Comparison of ENCODE assay signal across 1 cellular context in the genomic region with DNA sequence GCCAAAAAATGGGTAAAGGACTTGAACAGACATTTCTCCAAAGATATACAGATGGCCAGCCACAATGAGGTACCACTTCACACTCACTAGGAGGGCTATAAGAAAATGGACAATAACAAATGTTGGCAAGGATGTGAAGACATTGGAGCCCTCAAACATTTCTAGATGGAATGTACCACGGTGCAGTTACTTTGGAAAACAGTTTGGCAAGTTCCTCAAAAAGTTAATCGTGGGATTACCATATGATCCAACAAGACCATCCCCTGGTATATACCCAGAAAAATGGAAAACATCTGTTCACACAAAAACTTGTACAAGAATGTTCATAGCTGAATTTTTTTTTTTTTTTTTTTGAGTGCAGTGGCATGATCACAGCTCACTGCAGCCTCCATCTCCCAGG.
TF ChIP-seq lines count a peak whose summit lies in the region.

No MANE protein-coding gene starts in this region.

TF ChIP-seq in HCT116, 20 proteins besides CTCF, POLR2A, EP300 and RAD21 (continued from another document):
- TF ChIP-seq, protein P1, sequence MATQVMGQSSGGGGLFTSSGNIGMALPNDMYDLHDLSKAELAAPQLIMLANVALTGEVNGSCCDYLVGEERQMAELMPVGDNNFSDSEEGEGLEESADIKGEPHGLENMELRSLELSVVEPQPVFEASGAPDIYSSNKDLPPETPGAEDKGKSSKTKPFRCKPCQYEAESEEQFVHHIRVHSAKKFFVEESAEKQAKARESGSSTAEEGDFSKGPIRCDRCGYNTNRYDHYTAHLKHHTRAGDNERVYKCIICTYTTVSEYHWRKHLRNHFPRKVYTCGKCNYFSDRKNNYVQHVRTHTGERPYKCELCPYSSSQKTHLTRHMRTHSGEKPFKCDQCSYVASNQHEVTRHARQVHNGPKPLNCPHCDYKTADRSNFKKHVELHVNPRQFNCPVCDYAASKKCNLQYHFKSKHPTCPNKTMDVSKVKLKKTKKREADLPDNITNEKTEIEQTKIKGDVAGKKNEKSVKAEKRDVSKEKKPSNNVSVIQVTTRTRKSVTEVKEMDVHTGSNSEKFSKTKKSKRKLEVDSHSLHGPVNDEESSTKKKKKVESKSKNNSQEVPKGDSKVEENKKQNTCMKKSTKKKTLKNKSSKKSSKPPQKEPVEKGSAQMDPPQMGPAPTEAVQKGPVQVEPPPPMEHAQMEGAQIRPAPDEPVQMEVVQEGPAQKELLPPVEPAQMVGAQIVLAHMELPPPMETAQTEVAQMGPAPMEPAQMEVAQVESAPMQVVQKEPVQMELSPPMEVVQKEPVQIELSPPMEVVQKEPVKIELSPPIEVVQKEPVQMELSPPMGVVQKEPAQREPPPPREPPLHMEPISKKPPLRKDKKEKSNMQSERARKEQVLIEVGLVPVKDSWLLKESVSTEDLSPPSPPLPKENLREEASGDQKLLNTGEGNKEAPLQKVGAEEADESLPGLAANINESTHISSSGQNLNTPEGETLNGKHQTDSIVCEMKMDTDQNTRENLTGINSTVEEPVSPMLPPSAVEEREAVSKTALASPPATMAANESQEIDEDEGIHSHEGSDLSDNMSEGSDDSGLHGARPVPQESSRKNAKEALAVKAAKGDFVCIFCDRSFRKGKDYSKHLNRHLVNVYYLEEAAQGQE (IDR thresholded peaks at IDR 0.05; ENCODE audit: low read depth): no peak
- TF ChIP-seq, protein P2, sequence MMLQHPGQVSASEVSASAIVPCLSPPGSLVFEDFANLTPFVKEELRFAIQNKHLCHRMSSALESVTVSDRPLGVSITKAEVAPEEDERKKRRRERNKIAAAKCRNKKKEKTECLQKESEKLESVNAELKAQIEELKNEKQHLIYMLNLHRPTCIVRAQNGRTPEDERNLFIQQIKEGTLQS (IDR thresholded peaks at IDR 0.05): no peak
- TF ChIP-seq CEBPB (IDR thresholded peaks at IDR 0.05; ENCODE audit: low read depth) (no peak), EZH2 (IDR thresholded peaks at IDR 0.05) (no peak), ELF1 (IDR thresholded peaks at IDR 0.05; ENCODE audit: borderline replicate concordance, low read depth) (no peak), ZNF274 (IDR thresholded peaks at IDR 0.05; ENCODE audit: low read depth, low read length) (no peak)
